In genomic region chr2:152462591-152463178, GRCh38 we compare ENCODE assay signal across 17 cellular contexts.
A peak's percentile ranks its signal among the peaks of the same experiment; 100 is the strongest.
DNase-seq lines count a peak whose midpoint lies in the region; ATAC-seq and TF ChIP-seq lines count a peak whose summit lies in the region.
"Had no signal": no experiment of that assay in that cellular context is flagged by ENCODE, and none has a peak within 500 bp of the region (broad histone marks: within the 10 kb centered on the region; RNA-seq: fewer than 3 reads in every experiment).

No MANE protein-coding gene starts in this region.

- intact Hi-C loops in body of pancreas (cut with DNase I): no loop called here

- 0 out of 2 replicates have a peak, but pooled peaks cover 4% of the 10 kb centered on the region for H3K9me2 ChIP-seq in GM23338 (ENCODE audit: insufficient read depth)

- no peaks in the 10 kb centered on the region for H3K9me3 Mint-ChIP-seq in GM23338
- H3K9me3 Mint-ChIP-seq: CD4-positive, alpha-beta memory T cell; HFFc6 had no signal

- no peak overlapping the region for H3K4me3 Mint-ChIP-seq in GM23338
- H3K4me3 Mint-ChIP-seq: CD4-positive, alpha-beta memory T cell; HFFc6 had no signal

- DNase-seq in GM23338 (ENCODE audit: low spot score) (no peak), body of pancreas (no peak), left kidney (ENCODE audit: low read depth, low spot score) (peak; percentile 59), superior temporal gyrus (ENCODE audit: extremely low spot score) (peak; percentile 96), activated gamma-delta T cell (lab: John Stamatoyannopoulos, UW) (no peak)
- DNase-seq: AML-193; CD4-positive, alpha-beta memory T cell; GF-D8; HFFc6; Kasumi-1; NCI-H1930; NCI-H2171 treated with DMSO at 0.1 percent for 48 hours; NCI-H510A; Peyer's patch; SHP77 treated with DMSO at 0.1 percent for 48 hours had no signal

- H3K4me2 ChIP-seq in GM23338: 0 out of 2 replicates have a peak overlapping the region, but pooled peaks have one; percentile 22

- H3K36me3 ChIP-seq in GM23338 (ENCODE audit: insufficient read depth): no peaks in the 10 kb centered on the region
- no peaks in the 10 kb centered on the region for H3K36me3 ChIP-seq in body of pancreas (replicated peaks in 1 of 2; ENCODE audit: insufficient read depth in 1 of 2, low read depth in 2 of 2)
- H3K36me3 ChIP-seq: Peyer's patch had no signal

- no peaks in the 10 kb centered on the region for H3K36me3 Mint-ChIP-seq in GM23338 (ENCODE audit: low read depth)
- H3K36me3 Mint-ChIP-seq: CD4-positive, alpha-beta memory T cell had no signal

- no peaks in the 10 kb centered on the region for H3F3A ChIP-seq in GM23338 (replicated peaks; ENCODE audit: low read depth)

- H3K79me2 ChIP-seq in GM23338 (replicated peaks; ENCODE audit: insufficient read depth): peaks cover 93% of the 10 kb centered on the region

- H3K4me1 ChIP-seq in GM23338 (ENCODE audit: insufficient read depth) (peaks cover 40% of the 10 kb centered on the region), body of pancreas (peaks cover 20% of the 10 kb centered on the region)

- no peak for TF ChIP-seq POLR2A in body of pancreas (IDR thresholded peaks at IDR 0.05)

- H3K27me3 ChIP-seq in GM23338 (ENCODE audit: insufficient read depth) (no peaks in the 10 kb centered on the region), body of pancreas (no peaks in the 10 kb centered on the region)
- H3K27me3 ChIP-seq: Peyer's patch had no signal

- no peak for ATAC-seq in GM23338
- ATAC-seq in body of pancreas: peak; percentile 47
- ATAC-seq in GM18519 (IDR thresholded peaks at IDR 0.05; ENCODE audit: low FRiP score, unreplicated experiment): no peak
- ATAC-seq in HG02588 (IDR thresholded peaks at IDR 0.05; ENCODE audit: unreplicated experiment): no peak

- H3K4me1 Mint-ChIP-seq in GM23338: peaks cover 57% of the 10 kb centered on the region
- H3K4me1 Mint-ChIP-seq: CD4-positive, alpha-beta memory T cell had no signal

- no peak overlapping the region for H3K27ac ChIP-seq in GM23338 (ENCODE audit: low read depth)
- H3K27ac ChIP-seq in body of pancreas: peak overlapping the region in 1 of 4 donors; percentile 10
- H3K27ac ChIP-seq: Peyer's patch had no signal

- peaks cover 3% of the 10 kb centered on the region for H3K27me3 Mint-ChIP-seq in GM23338 (ENCODE audit: insufficient read depth, low read depth, poor library complexity)

- H3K4me3 ChIP-seq in GM23338: no peak overlapping the region
- no peak overlapping the region for H3K4me3 ChIP-seq in body of pancreas
- H3K4me3 ChIP-seq: Peyer's patch had no signal

- WGBS in body of pancreas, 2 donors: 40 to 47% methylated on average over 5 of the region's 5 CpGs

- H4K20me1 ChIP-seq in GM23338 (replicated peaks; ENCODE audit: insufficient read depth): peaks cover 11% of the 10 kb centered on the region; the same call in 1 of the 2 replicates

- H2AFZ ChIP-seq in GM23338: no peak overlapping the region

- no peak overlapping the region for H3K27ac Mint-ChIP-seq in GM23338
- H3K27ac Mint-ChIP-seq: CD4-positive, alpha-beta memory T cell; HFFc6 had no signal

- no peaks in the 10 kb centered on the region for H3K9me3 ChIP-seq in body of pancreas
- H3K9me3 ChIP-seq: Peyer's patch had no signal

- no peak for TF ChIP-seq CTCF in GM23338 (conservative IDR thresholded peaks at IDR 0.05; ENCODE audit: low read depth in 2 of 2)
- TF ChIP-seq CTCF in body of pancreas (IDR thresholded peaks at IDR 0.05): no peak

TF ChIP-seq in GM23338, 12 proteins besides CTCF, POLR2A, EP300 and RAD21 (continues in another document):
- TF ChIP-seq POLR2AphosphoS5 (IDR thresholded peaks at IDR 0.05; ENCODE audit: low read depth): no peak
- no peak for TF ChIP-seq ETS1 (IDR thresholded peaks at IDR 0.05)
- no peak for TF ChIP-seq ZNF462 (CRISPR knock-in tag; IDR thresholded peaks at IDR 0.05)
- no peak for TF ChIP-seq CREB1 (CRISPR knock-in tag; IDR thresholded peaks at IDR 0.05; ENCODE audit: low read depth)
- no peak for TF ChIP-seq ZNF331 (CRISPR knock-in tag; IDR thresholded peaks at IDR 0.05; ENCODE audit: low read depth)
- TF ChIP-seq STAT1 (IDR thresholded peaks at IDR 0.05; ENCODE audit: unreplicated experiment): no peak
- TF ChIP-seq EZH2 (IDR thresholded peaks at IDR 0.05; ENCODE audit: low read depth, unreplicated experiment): no peak
- TF ChIP-seq NANOG (IDR thresholded peaks at IDR 0.05; ENCODE audit: borderline replicate concordance): no peak
- TF ChIP-seq ZNF114 (CRISPR knock-in tag; IDR thresholded peaks at IDR 0.05): no peak
- no peak for TF ChIP-seq EZH2phosphoT487 (IDR thresholded peaks at IDR 0.05; ENCODE audit: unreplicated experiment)

Comparison
In these comparisons a context has a peak if more than half of its experiments do, and no peak if none do; other contexts are left out.
1. DNase-seq: peak in left kidney (single experiment) and superior temporal gyrus (single experiment); none in GM23338 (single experiment), body of pancreas (0 of 4) and activated gamma-delta T cell (single experiment).